In the genomic region with DNA sequence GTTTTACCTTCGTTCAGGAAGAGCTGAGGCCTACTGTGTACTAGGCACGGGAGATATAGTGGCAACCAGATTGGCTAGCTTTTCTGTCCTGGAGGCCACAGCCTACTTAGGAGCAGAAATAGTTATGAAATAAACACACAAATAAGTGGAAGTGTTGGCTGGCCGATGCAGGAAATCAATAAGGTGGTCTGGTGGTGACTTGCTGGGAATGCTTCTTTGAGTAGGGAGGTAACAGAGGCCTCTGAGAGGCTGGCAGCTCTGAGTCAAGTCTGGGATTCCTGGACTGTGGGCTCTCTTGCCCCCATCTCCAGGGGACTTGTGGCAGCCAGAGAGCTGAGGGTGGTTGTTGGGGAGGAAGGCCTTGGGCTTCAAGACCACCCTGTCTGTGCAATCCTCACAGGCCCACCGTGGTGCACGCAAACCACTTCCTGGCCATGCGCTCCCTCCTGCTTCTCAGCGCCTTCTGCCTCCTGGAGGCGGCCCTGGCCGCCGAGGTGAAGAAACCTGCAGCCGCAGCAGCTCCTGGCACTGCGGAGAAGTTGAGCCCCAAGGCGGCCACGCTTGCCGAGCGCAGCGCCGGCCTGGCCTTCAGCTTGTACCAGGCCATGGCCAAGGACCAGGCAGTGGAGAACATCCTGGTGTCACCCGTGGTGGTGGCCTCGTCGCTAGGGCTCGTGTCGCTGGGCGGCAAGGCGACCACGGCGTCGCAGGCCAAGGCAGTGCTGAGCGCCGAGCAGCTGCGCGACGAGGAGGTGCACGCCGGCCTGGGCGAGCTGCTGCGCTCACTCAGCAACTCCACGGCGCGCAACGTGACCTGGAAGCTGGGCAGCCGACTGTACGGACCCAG, we compare ENCODE assay signal across 11 cellular contexts. TPM values are rescaled to one million over a fixed set of nuclear protein-coding genes. Genes with fewer than 3 reads are reported as not detected.
A peak's percentile ranks its signal among the peaks of the same experiment; 100 is the strongest.
DNase-seq lines count a peak whose midpoint lies in the region; ATAC-seq, FAIRE-seq and TF ChIP-seq lines count a peak whose summit lies in the region.
"Had no signal": no experiment of that assay in that cellular context is flagged by ENCODE, and none has a peak within 500 bp of the region (broad histone marks: within the 10 kb centered on the region; RNA-seq: fewer than 3 reads in every experiment).

No MANE protein-coding gene starts in this region.

- peak overlapping the region; percentile 87 for H4K8ac ChIP-seq in H1 (ENCODE audit: extremely low read depth, insufficient read depth, low read length)

- H3K4me2 ChIP-seq in H1 (ENCODE audit: insufficient read depth in 1 of 2, low read depth in 2 of 2, low read length in 2 of 2): peak overlapping the region; percentile 82 to 95; a peak in 1 of 4 replicates

- no peak for ATAC-seq in stimulated activated naive CD8-positive, alpha-beta T cell treated with anti-CD3 and anti-CD28 coated beads, Interleukin-15, amount 100 ng/mL, for 72 hours
- ATAC-seq in stimulated activated naive CD8-positive, alpha-beta T cell treated with anti-CD3 and anti-CD28 coated beads, Interleukin-15, Interleukin-2, amounts not matched to agents 100 U/mL and 50 U/mL, for 24 hours: no peak
- ATAC-seq in naive thymus-derived CD8-positive, alpha-beta T cell: peak in 1 of 2 donors; percentile 13
- ATAC-seq in GM19328 (IDR thresholded peaks at IDR 0.05; ENCODE audit: unreplicated experiment): no peak
- ATAC-seq: activated T-cell treated with anti-CD3 and anti-CD28 coated beads, Interleukin-2, amount 50 U/mL, for 72 hours had no signal

- H2BK12ac ChIP-seq in H1 (ENCODE audit: low read depth, low read length): peak overlapping the region; percentile 81; the same call in 1 of the 2 replicates

- no peak overlapping the region for H3K4ac ChIP-seq in H1 (replicated peaks; ENCODE audit: insufficient read length, low read depth, low read length)

- in situ Hi-C loops in KBM-7 (cut with MboI; ENCODE audit: low pct_unique_long_range_greater_than_20kb, low sequenced_read_pairs): no loop called here

- no peak for DNase-seq in stimulated activated naive CD8-positive, alpha-beta T cell treated with anti-CD3 and anti-CD28 coated beads, Interleukin-15, amount 100 ng/mL, for 72 hours
- DNase-seq in stimulated activated naive CD8-positive, alpha-beta T cell treated with anti-CD3 and anti-CD28 coated beads, Interleukin-15, Interleukin-2, amounts not matched to agents 100 U/mL and 50 U/mL, for 24 hours: no peak
- no peak for DNase-seq in H1 (ENCODE audit: low read depth in 1 of 2, low spot score in 2 of 2)
- peak in 4 of 10 donors; percentile 17 to 41 (median 30) for DNase-seq in naive thymus-derived CD8-positive, alpha-beta T cell
- DNase-seq in midbrain (lab: John Stamatoyannopoulos, UW): no peak
- no peak for DNase-seq in KBM-7
- no peak for DNase-seq in SHP77 treated with DMSO at 0.1 percent for 48 hours (lab: John Stamatoyannopoulos, UW)
- DNase-seq: activated T-cell treated with anti-CD3 and anti-CD28 coated beads, Interleukin-2, amount 50 U/mL, for 72 hours; stimulated activated CD4-positive, alpha-beta T cell treated with anti-CD3 and anti-CD28 coated beads, Interleukin-2, amount 100 ng/mL, for 48 hours had no signal

- no peaks in the 10 kb centered on the region for H3K9me3 ChIP-seq in H1 (ENCODE audit: insufficient read depth in 2 of 2, low read depth in 1 of 2, low read length in 1 of 2)

- peaks cover 32 to 51% (median 47%) of the 10 kb centered on the region in 4 experiments for H3K36me3 ChIP-seq in H1 (ENCODE audit: control insufficient read depth in 2 of 4, insufficient read depth in 4 of 4, low read length in 3 of 4)

- H3K27ac ChIP-seq in H1 (ENCODE audit: low read depth, low read length): peak overlapping the region; percentile 43

- H3K27me3 ChIP-seq in H1 (replicated peaks in 1 of 4; ENCODE audit: control insufficient read depth in 3 of 4, extremely low read depth in 1 of 4, insufficient read depth in 3 of 4, low read length in 3 of 4): no peaks in the 10 kb centered on the region

- TF ChIP-seq CTCF in H1 (IDR thresholded peaks at IDR 0.05; ENCODE audit: control extremely low read depth in 1 of 3, insufficient read depth in 1 of 3, low read depth in 1 of 3, low read length in 3 of 3): no peak

- H3K4me1 ChIP-seq in H1 (replicated peaks in 1 of 4; ENCODE audit: control insufficient read depth in 3 of 4, insufficient read depth in 4 of 4, low read length in 3 of 4): peaks cover 7 to 38% (median 23%) of the 10 kb centered on the region in 4 experiments

- H3K9ac ChIP-seq in H1 (replicated peaks in 1 of 4; ENCODE audit: extremely low read depth in 1 of 4, low read depth in 3 of 4, low read length in 3 of 4): peak overlapping the region in 2 of 4 experiments; percentile 8 to 22; a peak in 2 of 7 replicates

- H3K14ac ChIP-seq in H1 (ENCODE audit: insufficient read length): no peak overlapping the region

- H2BK20ac ChIP-seq in H1 (ENCODE audit: low read length): no peak overlapping the region

- H2BK5ac ChIP-seq in H1 (ENCODE audit: low read depth, low read length): peak overlapping the region; percentile 87

- no peak overlapping the region for H3K23ac ChIP-seq in H1 (ENCODE audit: insufficient read length)

- H3K27ac Mint-ChIP-seq in stimulated activated naive CD8-positive, alpha-beta T cell treated with anti-CD3 and anti-CD28 coated beads, Interleukin-15, amount 100 ng/mL, for 72 hours: no peak overlapping the region
- peak overlapping the region; percentile 11 to 83 (median 67) for H3K27ac Mint-ChIP-seq in naive thymus-derived CD8-positive, alpha-beta T cell
- H3K27ac Mint-ChIP-seq: activated T-cell treated with anti-CD3 and anti-CD28 coated beads, Interleukin-2, amount 50 U/mL, for 72 hours; memory B cell had no signal

- peak overlapping the region; percentile 1 to 3 for H3K4me3 Mint-ChIP-seq in stimulated activated naive CD8-positive, alpha-beta T cell treated with anti-CD3 and anti-CD28 coated beads, Interleukin-15, amount 100 ng/mL, for 72 hours
- H3K4me3 Mint-ChIP-seq in naive thymus-derived CD8-positive, alpha-beta T cell: peak overlapping the region in 6 of 10 donors; percentile 12 to 74 (median 46)
- H3K4me3 Mint-ChIP-seq: activated T-cell treated with anti-CD3 and anti-CD28 coated beads, Interleukin-2, amount 50 U/mL, for 72 hours; memory B cell had no signal

- TF ChIP-seq EP300 in H1 (IDR thresholded peaks at IDR 0.05; ENCODE audit: borderline replicate concordance in 1 of 2, low read depth in 2 of 2, low read length in 2 of 2): no peak

- CTCF ChIA-PET in H1 (lab: Charles Lee; ENCODE audit: partially characterized antibody): interaction anchor here (0.8 to 17.4 kb wide), 15 partner anchors 5 to 178 kb away, joined by 3 to 344 read pairs (median 5); a partner anchor contains a TSS

- H3K27me3 Mint-ChIP-seq in stimulated activated naive CD8-positive, alpha-beta T cell treated with anti-CD3 and anti-CD28 coated beads, Interleukin-15, amount 100 ng/mL, for 72 hours: no peaks in the 10 kb centered on the region
- H3K27me3 Mint-ChIP-seq in naive thymus-derived CD8-positive, alpha-beta T cell: no peaks in the 10 kb centered on the region

- H2BK120ac ChIP-seq in H1 (replicated peaks; ENCODE audit: low read depth, low read length): peak overlapping the region; percentile 62

- POLR2A ChIA-PET in H1 (lab: Charles Lee; ENCODE audit: partially characterized antibody): interaction anchor here (1.1 to 35.1 kb wide), 12 partner anchors 3 to 292 kb away, joined by 3 to 1120 read pairs (median 4); a partner anchor contains a TSS
- POLR2A ChIA-PET in naive thymus-derived CD8-positive, alpha-beta T cell (lab: Charles Lee): interaction anchor here (0.6 to 1.5 kb wide), 5 partner anchors 9 to 783 kb away, joined by 3 to 4 read pairs (median 4); no protein-coding TSS in a partner anchor

- H2AK5ac ChIP-seq in H1 (ENCODE audit: low read depth, low read length): peak overlapping the region; percentile 69; the same call in 1 of the 2 replicates

- H3K79me2 ChIP-seq in H1 (ENCODE audit: control insufficient read depth in 1 of 2, insufficient read depth in 2 of 2, low read length in 2 of 2): peaks cover 11 to 68% of the 10 kb centered on the region in 2 experiments

- no peak for TF ChIP-seq POLR2A in H1 (IDR thresholded peaks at IDR 0.05; ENCODE audit: control extremely low read depth in 1 of 2, low read depth in 2 of 2, low read length in 2 of 2)

- whole genome bisulfite sequencing in H1 (ENCODE audit: extremely low coverage in 1 of 2, insufficient coverage in 1 of 2, insufficient read length in 1 of 2, insufficient replicate concordance in 2 of 2, low coverage in 1 of 2, low lambda C conversion rate in 2 of 2, missing lambda C conversion rate in 1 of 2), 2 experiments: 94% methylated on average over 40 of the region's 43 CpGs; no CpG with 5 or more reads in 1 of the 2 experiments

- TF ChIP-seq RAD21 in H1 (IDR thresholded peaks at IDR 0.05 in 1 of 2, conservative IDR thresholded peaks at IDR 0.05 in 1 of 2; ENCODE audit: low read depth in 2 of 2, low read length in 2 of 2): no peak

- peaks cover 45% of the 10 kb centered on the region for H3K4me1 Mint-ChIP-seq in stimulated activated naive CD8-positive, alpha-beta T cell treated with anti-CD3 and anti-CD28 coated beads, Interleukin-15, amount 100 ng/mL, for 72 hours
- H3K4me1 Mint-ChIP-seq in naive thymus-derived CD8-positive, alpha-beta T cell: peaks cover 23 to 55% (median 48%) of the 10 kb centered on the region in 4 donors

- H3K4me3 ChIP-seq in H1 (ENCODE audit: extremely low read depth in 1 of 4, insufficient read depth in 2 of 4, low read depth in 3 of 4, low read length in 4 of 4): 0 out of 8 replicates have a peak overlapping the region, but pooled peaks of 1 of the 4 experiments have one; percentile 93

- H3K56ac ChIP-seq in H1 (replicated peaks; ENCODE audit: insufficient read length, low read depth, low read length): no peak overlapping the region

- no peak overlapping the region for H4K91ac ChIP-seq in H1 (replicated peaks; ENCODE audit: insufficient read length, low read length)

- peaks cover 12% of the 10 kb centered on the region for H3K23me2 ChIP-seq in H1 (ENCODE audit: low read depth, low read length)

- peak overlapping the region; percentile 1 for H4K5ac ChIP-seq in H1 (ENCODE audit: insufficient read length, low read depth, low read length)

- H2AFZ ChIP-seq in H1 (ENCODE audit: low read length): no peak overlapping the region

- H3K79me1 ChIP-seq in H1 (ENCODE audit: low read depth, low read length): peaks cover 12% of the 10 kb centered on the region

- H2BK15ac ChIP-seq in H1 (ENCODE audit: low read length): no peak overlapping the region; the same call in 1 of the 2 replicates

- H3K18ac ChIP-seq in H1 (ENCODE audit: extremely low read depth, low read length): no peak overlapping the region

- peaks cover 10 to 24% of the 10 kb centered on the region in 2 experiments for H4K20me1 ChIP-seq in H1 (replicated peaks in 1 of 2; ENCODE audit: control insufficient read depth in 1 of 2, insufficient read depth in 2 of 2, low read length in 2 of 2)

- no peak for FAIRE-seq in H1 (lab: Jason Lieb, UNC)

- no peaks in the 10 kb centered on the region for H3K9me3 Mint-ChIP-seq in stimulated activated naive CD8-positive, alpha-beta T cell treated with anti-CD3 and anti-CD28 coated beads, Interleukin-15, amount 100 ng/mL, for 72 hours
- H3K9me3 Mint-ChIP-seq in naive thymus-derived CD8-positive, alpha-beta T cell: no peaks in the 10 kb centered on the region
- H3K9me3 Mint-ChIP-seq: activated T-cell treated with anti-CD3 and anti-CD28 coated beads, Interleukin-2, amount 50 U/mL, for 72 hours; memory B cell had no signal

- peaks cover 0 to 35% (median 2%) of the 10 kb centered on the region in 3 donors for H3K36me3 Mint-ChIP-seq in naive thymus-derived CD8-positive, alpha-beta T cell

RNA-seq across cellular contexts. Expression of a gene that starts 4.1 kb away (rescaled TPM):
- total RNA-seq in H1 (2021; fragmentation: NEBNext Ultra II Directional; extraction: Animal tissue kit (Norgen Biotek cat#: 25700)): 420 and 424 TPM in 2 replicates
- 621 and 869 TPM in 2 replicates for polyA plus RNA-seq in H1 (2011; rRNA removed)
- 482 TPM for polyA plus RNA-seq in H1 (2011; cell fraction: cytosol; rRNA removed)
- 605 TPM for polyA plus RNA-seq in H1 (2011; cell fraction: nucleus; rRNA removed)
- polyA plus RNA-seq in H1 (2012, experiment 1 of 2): 280 to 399 TPM (median 368 TPM) in 4 replicates
- 351 TPM for polyA plus RNA-seq in H1 (2012, experiment 2 of 2)
- 739 TPM for polyA plus RNA-seq in H1 (2013, experiment 1 of 2)
- polyA plus RNA-seq in H1 (2013, experiment 2 of 2): 760 TPM
- 124 and 163 TPM in 2 replicates for polyA minus RNA-seq in H1 (2011; rRNA and poly(A)+ RNA removed)
- polyA minus RNA-seq in H1 (2011; cell fraction: cytosol; rRNA and poly(A)+ RNA removed): 266 TPM
- 239 TPM for polyA minus RNA-seq in H1 (2011; cell fraction: nucleus; rRNA and poly(A)+ RNA removed)
- total RNA-seq in naive thymus-derived CD8-positive, alpha-beta T cell: 10 to 100 TPM; 10.1 to 11.6 TPM
- 1 to 10 TPM; 1.6 to 4.5 (median 2.8) TPM for polyA plus RNA-seq in naive thymus-derived CD8-positive, alpha-beta T cell

RNA-seq across cellular contexts. Expression of a gene that starts 40.4 kb away (rescaled TPM):
- total RNA-seq in H1 (2021; fragmentation: NEBNext Ultra II Directional; extraction: Animal tissue kit (Norgen Biotek cat#: 25700)): 8.1 and 8.6 TPM in 2 replicates
- 7.8 and 10.2 TPM in 2 replicates for polyA plus RNA-seq in H1 (2011; rRNA removed)
- polyA plus RNA-seq in H1 (2011; cell fraction: cytosol; rRNA removed): 6.4 TPM
- 27.2 TPM for polyA plus RNA-seq in H1 (2011; cell fraction: nucleus; rRNA removed)
- polyA plus RNA-seq in H1 (2012, experiment 1 of 2): 4.8 to 10.4 TPM (median 8.0 TPM) in 4 replicates
- 6.2 TPM for polyA plus RNA-seq in H1 (2012, experiment 2 of 2)
- 10.7 TPM for polyA plus RNA-seq in H1 (2013, experiment 1 of 2)
- 10.8 TPM for polyA plus RNA-seq in H1 (2013, experiment 2 of 2)
- 6.0 and 7.1 TPM in 2 replicates for polyA minus RNA-seq in H1 (2011; rRNA and poly(A)+ RNA removed)
- polyA minus RNA-seq in H1 (2011; cell fraction: cytosol; rRNA and poly(A)+ RNA removed): 3.8 TPM
- 8.1 TPM for polyA minus RNA-seq in H1 (2011; cell fraction: nucleus; rRNA and poly(A)+ RNA removed)
- total RNA-seq in naive thymus-derived CD8-positive, alpha-beta T cell: 10 to 100 TPM; 13.1 to 13.4 TPM
- 1 to 10 TPM; 4.2 to 5.1 (median 4.3) TPM for polyA plus RNA-seq in naive thymus-derived CD8-positive, alpha-beta T cell

Comparison
In these comparisons a context has a peak if more than half of its experiments do, and no peak if none do; other contexts are left out.
1. H3K27ac Mint-ChIP-seq: peak in naive thymus-derived CD8-positive, alpha-beta T cell (10 of 10); none in stimulated activated naive CD8-positive, alpha-beta T cell treated with anti-CD3 and anti-CD28 coated beads, Interleukin-15, amount 100 ng/mL, for 72 hours (0 of 2).
2. RNA of a gene that starts 4.1 kb away (total RNA-seq): 420 to 424 TPM in H1; 10.1 to 11.6 TPM in naive thymus-derived CD8-positive, alpha-beta T cell; every median in the first group is over 10 times any median in the second.